ENCODE assay signal across 20 cellular contexts in genomic region chr2:9528036-9528787, GRCh38. TPM values are rescaled to one million over a fixed set of nuclear protein-coding genes. Genes with fewer than 3 reads are reported as not detected.
A peak's percentile ranks its signal among the peaks of the same experiment; 100 is the strongest.
DNase-seq lines count a peak whose midpoint lies in the region; ATAC-seq, FAIRE-seq and TF ChIP-seq lines count a peak whose summit lies in the region.
"Had no signal": no experiment of that assay in that cellular context is flagged by ENCODE, and none has a peak within 500 bp of the region (broad histone marks: within the 10 kb centered on the region; RNA-seq: fewer than 3 reads in every experiment).

No MANE protein-coding gene starts in this region.

- H3K36me3 ChIP-seq in adipocyte (ENCODE audit: control insufficient read depth, insufficient read depth, low read length, severe bottlenecking) (peaks cover 75% of the 10 kb centered on the region), small intestine (ENCODE audit: control insufficient read depth in 2 of 2, insufficient read depth in 2 of 2, low read length in 2 of 2) (peaks cover 2 to 10% of the 10 kb centered on the region in 2 donors)

- no peak for ATAC-seq in A549
- no peak for ATAC-seq in HG02884 (IDR thresholded peaks at IDR 0.05; ENCODE audit: unreplicated experiment)
- ATAC-seq in HG03097 (IDR thresholded peaks at IDR 0.05; ENCODE audit: low FRiP score, unreplicated experiment) = no peak

- no peak for TF ChIP-seq POLR2A in A549 (IDR thresholded peaks at IDR 0.05; ENCODE audit: low read length)

- no peak for TF ChIP-seq EP300 in A549 (IDR thresholded peaks at IDR 0.05)

- H3K9me3 ChIP-seq in A549 (no peaks in the 10 kb centered on the region), adipocyte (ENCODE audit: control insufficient read depth, low read length) (no peaks in the 10 kb centered on the region), small intestine (ENCODE audit: control insufficient read depth, low read depth) (no peaks in the 10 kb centered on the region)
- H3K9me3 ChIP-seq: BE2C, SK-N-SH had no signal

- H3K9ac ChIP-seq in adipocyte (ENCODE audit: low read length) = no peak overlapping the region
- H3K9ac ChIP-seq: KMS-11, SK-N-SH had no signal

- H3K4me3 ChIP-seq in A549 = no peak overlapping the region
- no peak overlapping the region for H3K4me3 ChIP-seq in adipocyte (ENCODE audit: low read length)
- no peak overlapping the region for H3K4me3 ChIP-seq in small intestine (ENCODE audit: low read depth in 1 of 2, low read length in 2 of 2)

- H3K27ac ChIP-seq in A549 = no peak overlapping the region
- no peak overlapping the region for H3K27ac ChIP-seq in small intestine (ENCODE audit: low read depth in 1 of 2, low read length in 1 of 2)
- H3K27ac ChIP-seq: KMS-11 had no signal

- POLR2A ChIA-PET in A549 (lab: Yijun Ruan, JAX) = no interaction called here

- TF ChIP-seq CTCF in A549 (IDR thresholded peaks at IDR 0.05) = no peak

- CTCF ChIA-PET in A549 (lab: Yijun Ruan, JAX) = interaction anchor here (0.6 kb wide), 1 partner anchor 247 kb away, joined by 4 read pairs; no protein-coding TSS in a partner anchor

- WGBS in A549 (ENCODE audit: missing lambda C conversion rate) = 75% methylated on average over 4 of the region's 4 CpGs
- 51 to 68% (median 58%) methylated on average over 4 of the region's 4 CpGs for WGBS in small intestine, 3 donors

- DNase-seq in A549 (ENCODE audit: low read depth in 1 of 2, low spot score in 1 of 2) (no peak), adipocyte (ENCODE audit: low read depth) (peak; percentile 28), iris pigment epithelial cell (ENCODE audit: low read depth) (peak; percentile 36), small intestine (no peak), NOMO-1 (lab: John Stamatoyannopoulos, UW; ENCODE audit: unreplicated experiment in 2 of 2) (no peak)
- DNase-seq: BE2C; CD4-positive, alpha-beta T cell; COR-L47; DMS79; NCI-H1092 treated with DMSO at 0.1 percent for 48 hours; NCI-H1436 treated with DMSO at 0.1 percent for 48 hours; NCI-H2029; NCI-H226; NCI-H510A treated with DMSO at 0.1 percent for 48 hours; NCI-H748 treated with DMSO at 0.1 percent for 48 hours; SIG-M5; SK-N-SH had no signal

- no peak for TF ChIP-seq RAD21 in A549 (conservative IDR thresholded peaks at IDR 0.05 in 1 of 2, IDR thresholded peaks at IDR 0.05 in 1 of 2)

- no peak overlapping the region for H3K4me2 ChIP-seq in A549
- H3K4me2 ChIP-seq: KMS-11, SK-N-SH had no signal

- FAIRE-seq in A549 (lab: Jason Lieb, UNC) (peak; percentile 43), small intestine (lab: Jason Lieb, UNC) (peak; percentile 10)

- H3K4me1 ChIP-seq in A549 = peaks cover 11% of the 10 kb centered on the region
- no peaks in the 10 kb centered on the region for H3K4me1 ChIP-seq in adipocyte (ENCODE audit: control insufficient read depth, insufficient read depth, low read length)
- H3K4me1 ChIP-seq in small intestine (ENCODE audit: control insufficient read depth in 2 of 2, insufficient read depth in 1 of 2, low read depth in 1 of 2, low read length in 1 of 2) = no peaks in the 10 kb centered on the region
- H3K4me1 ChIP-seq: BE2C had no signal

- H3K27me3 ChIP-seq in adipocyte (replicated peaks; ENCODE audit: control insufficient read depth, insufficient read depth, low read length) (no peaks in the 10 kb centered on the region), small intestine (ENCODE audit: control insufficient read depth in 2 of 2, insufficient read depth in 2 of 2, low read length in 2 of 2) (no peaks in the 10 kb centered on the region)
- H3K27me3 ChIP-seq: BE2C had no signal

TF ChIP-seq in A549, 52 proteins besides CTCF, POLR2A, EP300 and RAD21:
- TF ChIP-seq CEBPB (IDR thresholded peaks at IDR 0.05) (no peak), HDAC2 (IDR thresholded peaks at IDR 0.05) (no peak), ZFP36 (IDR thresholded peaks at IDR 0.05; ENCODE audit: borderline replicate concordance, partially characterized antibody) (no peak), SREBF2 (IDR thresholded peaks at IDR 0.05) (no peak), CBX2 (IDR thresholded peaks at IDR 0.05; ENCODE audit: borderline replicate concordance, low read depth) (no peak), CHD4 (IDR thresholded peaks at IDR 0.05; ENCODE audit: borderline replicate concordance) (no peak)
- TF ChIP-seq, protein P1, sequence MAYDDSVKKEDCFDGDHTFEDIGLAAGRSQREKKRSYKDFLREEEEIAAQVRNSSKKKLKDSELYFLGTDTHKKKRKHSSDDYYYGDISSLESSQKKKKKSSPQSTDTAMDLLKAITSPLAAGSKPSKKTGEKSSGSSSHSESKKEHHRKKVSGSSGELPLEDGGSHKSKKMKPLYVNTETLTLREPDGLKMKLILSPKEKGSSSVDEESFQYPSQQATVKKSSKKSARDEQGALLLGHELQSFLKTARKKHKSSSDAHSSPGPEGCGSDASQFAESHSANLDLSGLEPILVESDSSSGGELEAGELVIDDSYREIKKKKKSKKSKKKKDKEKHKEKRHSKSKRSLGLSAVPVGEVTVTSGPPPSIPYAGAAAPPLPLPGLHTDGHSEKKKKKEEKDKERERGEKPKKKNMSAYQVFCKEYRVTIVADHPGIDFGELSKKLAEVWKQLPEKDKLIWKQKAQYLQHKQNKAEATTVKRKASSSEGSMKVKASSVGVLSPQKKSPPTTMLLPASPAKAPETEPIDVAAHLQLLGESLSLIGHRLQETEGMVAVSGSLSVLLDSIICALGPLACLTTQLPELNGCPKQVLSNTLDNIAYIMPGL (CRISPR knock-in tag; IDR thresholded peaks at IDR 0.05; ENCODE audit: borderline replicate concordance) = no peak
- TF ChIP-seq, protein P2, sequence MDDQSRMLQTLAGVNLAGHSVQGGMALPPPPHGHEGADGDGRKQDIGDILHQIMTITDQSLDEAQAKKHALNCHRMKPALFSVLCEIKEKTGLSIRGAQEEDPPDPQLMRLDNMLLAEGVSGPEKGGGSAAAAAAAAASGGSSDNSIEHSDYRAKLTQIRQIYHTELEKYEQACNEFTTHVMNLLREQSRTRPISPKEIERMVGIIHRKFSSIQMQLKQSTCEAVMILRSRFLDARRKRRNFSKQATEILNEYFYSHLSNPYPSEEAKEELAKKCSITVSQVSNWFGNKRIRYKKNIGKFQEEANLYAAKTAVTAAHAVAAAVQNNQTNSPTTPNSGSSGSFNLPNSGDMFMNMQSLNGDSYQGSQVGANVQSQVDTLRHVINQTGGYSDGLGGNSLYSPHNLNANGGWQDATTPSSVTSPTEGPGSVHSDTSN (IDR thresholded peaks at IDR 0.05) = no peak

RNA-seq across cellular contexts. Expression of gene ADAM17, which starts 27.4 kb away (rescaled TPM):
- polyA plus RNA-seq in A549 (2011; rRNA removed) = 33.0 and 33.1 TPM in 2 replicates
- 11.7 and 11.8 TPM in 2 replicates for polyA plus RNA-seq in A549 (2012; cell fraction: cytosol; rRNA removed)
- 17.7 and 21.0 TPM in 2 replicates for polyA plus RNA-seq in A549 (2012; cell fraction: nucleus; rRNA removed)
- 36.0 to 39.1 TPM (median 38.1 TPM) in 3 replicates for polyA plus RNA-seq in A549 (2017; fragmentation: RNase III; extraction: RNeasy Plus Mini Kit Qiagen cat#74134 plus additional on column Dnase treatment)
- polyA minus RNA-seq in A549 (2011; rRNA and poly(A)+ RNA removed) = 29.7 and 30.1 TPM in 2 replicates
- polyA plus RNA-seq in small intestine = 1 to 10 TPM; 2.9 to 7.9 (median 3.5) TPM

RNA-seq across cellular contexts. Expression of gene IAH1, which starts 53.9 kb away (rescaled TPM):
- polyA plus RNA-seq in A549 (2011; rRNA removed) (163 and 187 TPM in 2 replicates), A549 (2017; fragmentation: RNase III; extraction: RNeasy Plus Mini Kit Qiagen cat#74134 plus additional on column Dnase treatment) (68.3 to 78.4 TPM (median 75.4 TPM) in 3 replicates), small intestine (10 to 100 TPM; 50.5 to 79.2 (median 58.6) TPM)
- polyA plus RNA-seq in A549 (2012; cell fraction: cytosol; rRNA removed) = 84.1 and 86.5 TPM in 2 replicates
- 26.4 and 42.4 TPM in 2 replicates for polyA plus RNA-seq in A549 (2012; cell fraction: nucleus; rRNA removed)
- polyA minus RNA-seq in A549 (2011; rRNA and poly(A)+ RNA removed) = 64.4 and 66.8 TPM in 2 replicates

Comparison
In these comparisons a context has a peak if more than half of its experiments do, and no peak if none do; other contexts are left out.
1. DNase-seq: peak in adipocyte (single experiment) and iris pigment epithelial cell (single experiment); none in A549 (0 of 2), small intestine (single experiment) and NOMO-1 (0 of 2).